In the genomic region with DNA sequence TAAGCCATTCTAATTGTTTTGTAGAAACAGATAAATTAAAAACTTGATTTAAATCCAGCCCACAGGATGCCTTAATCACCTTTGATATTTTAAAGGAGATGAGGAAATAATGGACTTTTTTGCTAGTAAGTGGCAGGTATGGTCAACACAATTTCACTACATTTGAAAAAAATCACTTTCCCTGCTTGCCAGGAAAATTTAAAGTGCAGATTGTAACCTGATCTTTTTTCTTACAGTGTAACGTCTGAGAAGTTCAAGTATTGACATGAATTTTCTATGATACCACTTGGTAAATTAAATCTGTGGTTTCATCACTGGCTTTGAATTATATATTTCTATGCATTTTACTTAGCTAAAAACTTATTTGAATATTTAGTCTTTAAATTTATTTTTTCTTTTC, we compare ENCODE assay signal across 14 cellular contexts.
DNase-seq lines count a peak whose midpoint lies in the region; ATAC-seq, FAIRE-seq and TF ChIP-seq lines count a peak whose summit lies in the region.
"Had no signal": no experiment of that assay in that cellular context is flagged by ENCODE, and none has a peak within 500 bp of the region (broad histone marks: within the 10 kb centered on the region; RNA-seq: fewer than 3 reads in every experiment).

No MANE protein-coding gene starts in this region.

- CTCF ChIA-PET in Panc1 (lab: Charles Lee), result no interaction called here

- in situ Hi-C loops in Panc1 (cut with HindIII; ENCODE audit: low pct_unique_long_range_greater_than_20kb, low sequenced_read_pairs), result no loop called here

- no peaks in the 10 kb centered on the region for H3F3A ChIP-seq in GM23338 (replicated peaks; ENCODE audit: low read depth)

- intact Hi-C loops in Panc1 (cut with micrococcal nuclease; ENCODE audit: unreplicated experiment) (loop anchor here (2.0 kb wide), 1 partner anchor 65 kb away; a partner anchor contains a TSS), psoas muscle (cut with DNase I) (loop anchor here (2.0 to 5.0 kb wide), 2 partner anchors 64 to 65 kb away; a partner anchor contains a TSS), aorta (cut with DNase I) (no loop called here)

- H3K9me3 Mint-ChIP-seq in GM23338, result no peaks in the 10 kb centered on the region

- no peak for FAIRE-seq in H54 (lab: Jason Lieb, UNC)
- FAIRE-seq: G401.6 had no signal

- H3K79me2 ChIP-seq in GM23338 (replicated peaks; ENCODE audit: insufficient read depth), result peaks cover 62% of the 10 kb centered on the region

- H3K27ac ChIP-seq in GM23338 (ENCODE audit: low read depth) (no peak overlapping the region), Panc1 (ENCODE audit: low read length) (peak overlapping the region; percentile 99), psoas muscle (peak overlapping the region; percentile 89), aorta (ENCODE audit: low read depth in 1 of 2, low read length in 2 of 2) (no peak overlapping the region)

- no peak overlapping the region for H3K4me3 ChIP-seq in GM23338
- peak overlapping the region; percentile 39 to 45; a peak in 3 of 4 replicates for H3K4me3 ChIP-seq in Panc1 (ENCODE audit: low read depth in 2 of 2, low read length in 2 of 2)
- peak overlapping the region; percentile 53 for H3K4me3 ChIP-seq in epithelial cell of proximal tubule (ENCODE audit: low read depth, low read length)
- peak overlapping the region; percentile 56 for H3K4me3 ChIP-seq in psoas muscle
- no peak overlapping the region for H3K4me3 ChIP-seq in aorta (ENCODE audit: low read length in 2 of 2)
- H3K4me3 ChIP-seq: right atrium auricular region, stomach had no signal

- TF ChIP-seq CTCF in GM23338 (conservative IDR thresholded peaks at IDR 0.05; ENCODE audit: low read depth in 2 of 2) (no peak), Panc1 (IDR thresholded peaks at IDR 0.05) (no peak), epithelial cell of proximal tubule (conservative IDR thresholded peaks at IDR 0.05; ENCODE audit: low read depth, low read length) (no peak), psoas muscle (IDR thresholded peaks at IDR 0.05) (no peak)

- no peaks in the 10 kb centered on the region for H3K9me3 ChIP-seq in Panc1 (ENCODE audit: control insufficient read depth, insufficient read depth, low read depth, low read length)
- no peaks in the 10 kb centered on the region for H3K9me3 ChIP-seq in psoas muscle
- H3K9me3 ChIP-seq in aorta (ENCODE audit: control insufficient read depth, low read length), result no peaks in the 10 kb centered on the region
- H3K9me3 ChIP-seq: right atrium auricular region, stomach had no signal

- BruUV-seq in Panc1 (replicated peaks; lab: Mats Ljungman, UMichigan), result no TSS peak

- POLR2A ChIA-PET in Panc1 (lab: Charles Lee), result interaction anchor here (0.6 kb wide), 1 partner anchor 10 kb away, joined by 25 read pairs; no protein-coding TSS in a partner anchor

- ATAC-seq in GM23338 (no peak), Panc1 (no peak), psoas muscle (no peak), aorta (ENCODE audit: low FRiP score) (no peak), HG03045 (IDR thresholded peaks at IDR 0.05; ENCODE audit: unreplicated experiment) (no peak)

- H3K4me3 Mint-ChIP-seq in GM23338, result no peak overlapping the region

- 15 to 21% (median 20%) methylated on average over 1 of the region's 1 CpG for WGBS in psoas muscle, 3 donors
- 28 to 34% methylated on average over 1 of the region's 1 CpG for WGBS in aorta, 2 donors

- H3K27me3 ChIP-seq in GM23338 (ENCODE audit: insufficient read depth) (no peaks in the 10 kb centered on the region), Panc1 (ENCODE audit: control insufficient read depth, insufficient read depth, low read length) (no peaks in the 10 kb centered on the region), psoas muscle (ENCODE audit: insufficient read depth in 3 of 3, low read length in 2 of 3) (no peaks in the 10 kb centered on the region), aorta (ENCODE audit: control insufficient read depth in 1 of 2, insufficient read depth in 2 of 2, low read length in 1 of 2) (no peaks in the 10 kb centered on the region)
- H3K27me3 ChIP-seq: right atrium auricular region, stomach had no signal

- peak overlapping the region; percentile 23; the same call in 1 of the 2 replicates for H3K4me2 ChIP-seq in GM23338

- no peak for TF ChIP-seq POLR2A in H54 (IDR thresholded peaks at IDR 0.05; ENCODE audit: low read depth, low read length)

- no peaks in the 10 kb centered on the region for H3K36me3 ChIP-seq in GM23338 (ENCODE audit: insufficient read depth)
- H3K36me3 ChIP-seq in Panc1 (ENCODE audit: control insufficient read depth, insufficient read depth, low read length), result no peaks in the 10 kb centered on the region
- H3K36me3 ChIP-seq in psoas muscle (ENCODE audit: insufficient read depth in 1 of 2, low read depth in 1 of 2), result no peaks in the 10 kb centered on the region
- H3K36me3 ChIP-seq in aorta (ENCODE audit: control insufficient read depth in 1 of 2, insufficient read depth in 2 of 2, low read length in 1 of 2), result no peaks in the 10 kb centered on the region
- H3K36me3 ChIP-seq: right atrium auricular region, stomach had no signal

- H3K36me3 Mint-ChIP-seq in GM23338 (ENCODE audit: low read depth), result no peaks in the 10 kb centered on the region

- DNase-seq in GM23338 (ENCODE audit: low spot score), result no peak
- DNase-seq in Panc1 (ENCODE audit: low read depth, low spot score), result no peak
- DNase-seq in epithelial cell of proximal tubule (ENCODE audit: low read depth), result no peak
- no peak for DNase-seq in psoas muscle
- DNase-seq in aorta, result no peak
- DNase-seq in H54 (ENCODE audit: insufficient read length, low spot score), result no peak
- DNase-seq in GOT3 (lab: John Stamatoyannopoulos, UW), result no peak
- DNase-seq: activated naive CD4-positive, alpha-beta T cell treated with Interleukin-2 at 50 U/mL for 16 hours; C1 segment of cervical spinal cord; Right ventricle myocardium superior; stomach had no signal

- no peaks in the 10 kb centered on the region for H4K20me1 ChIP-seq in GM23338 (replicated peaks; ENCODE audit: insufficient read depth)

- H3K27me3 Mint-ChIP-seq in GM23338 (ENCODE audit: insufficient read depth, low read depth, poor library complexity), result no peaks in the 10 kb centered on the region

- no peaks in the 10 kb centered on the region for H3K9me2 ChIP-seq in GM23338 (ENCODE audit: insufficient read depth)

- peaks cover 51% of the 10 kb centered on the region for H3K4me1 ChIP-seq in GM23338 (ENCODE audit: insufficient read depth)
- H3K4me1 ChIP-seq in Panc1 (ENCODE audit: control insufficient read depth, insufficient read depth, low read length), result peaks cover 87% of the 10 kb centered on the region
- H3K4me1 ChIP-seq in psoas muscle, result peaks cover 69% of the 10 kb centered on the region
- peaks cover 0 to 2% of the 10 kb centered on the region in 2 donors for H3K4me1 ChIP-seq in aorta (ENCODE audit: control insufficient read depth in 1 of 2, insufficient read depth in 2 of 2, low read length in 2 of 2)

- peaks cover 55% of the 10 kb centered on the region for H3K4me1 Mint-ChIP-seq in GM23338

- H3K27ac Mint-ChIP-seq in GM23338, result 0 out of 2 replicates have a peak overlapping the region, but pooled peaks have one; percentile 46

- H2AFZ ChIP-seq in GM23338, result no peak overlapping the region

TF ChIP-seq in GM23338, 12 proteins besides CTCF, POLR2A, EP300 and RAD21 (continues in another document):
- TF ChIP-seq JUNB (IDR thresholded peaks at IDR 0.05; ENCODE audit: unreplicated experiment), result no peak
- no peak for TF ChIP-seq STAT1 (IDR thresholded peaks at IDR 0.05; ENCODE audit: unreplicated experiment)
- TF ChIP-seq ZNF114 (CRISPR knock-in tag; IDR thresholded peaks at IDR 0.05), result no peak
- no peak for TF ChIP-seq EZH2 (IDR thresholded peaks at IDR 0.05; ENCODE audit: low read depth, unreplicated experiment)
- TF ChIP-seq ZNF331 (CRISPR knock-in tag; IDR thresholded peaks at IDR 0.05; ENCODE audit: low read depth), result no peak
- TF ChIP-seq CREB1 (CRISPR knock-in tag; IDR thresholded peaks at IDR 0.05; ENCODE audit: low read depth), result no peak

Comparison
In these comparisons a context has a peak if more than half of its experiments do, and no peak if none do; other contexts are left out.
1. H3K27ac ChIP-seq: peak in Panc1 (single experiment) and psoas muscle (single experiment); none in GM23338 (single experiment) and aorta (0 of 2).
2. H3K4me3 ChIP-seq: peak in Panc1 (2 of 2), epithelial cell of proximal tubule (single experiment) and psoas muscle (single experiment); none in GM23338 (single experiment) and aorta (0 of 2).
3. intact Hi-C loops: an anchor here in Panc1 (2.0 kb wide) and psoas muscle (2.0 to 5.0 kb wide); none called in aorta.